In genomic region chr4:10069065-10069626, GRCh38 we compare ENCODE assay signal across 30 cellular contexts. TPM values are rescaled to one million over a fixed set of nuclear protein-coding genes. Genes with fewer than 3 reads are reported as not detected.
DNase-seq lines count a peak whose midpoint lies in the region; ATAC-seq, FAIRE-seq and TF ChIP-seq lines count a peak whose summit lies in the region.
"Had no signal": no experiment of that assay in that cellular context is flagged by ENCODE, and none has a peak within 500 bp of the region (broad histone marks: within the 10 kb centered on the region; RNA-seq: fewer than 3 reads in every experiment).

No MANE protein-coding gene starts in this region.

- FAIRE-seq in endothelial cell of umbilical vein (lab: Jason Lieb, UNC) = no peak
- FAIRE-seq: H54, urothelium cell line had no signal

- CTCF ChIA-PET in endothelial cell of umbilical vein (lab: Charles Lee) = interaction anchor here (1.2 to 1.5 kb wide), 2 partner anchors 20 to 54 kb away, joined by 4 to 5 read pairs; no protein-coding TSS in a partner anchor

- peaks cover 0 to 1% (median 0%) of the 10 kb centered on the region in 4 donors for H3K4me1 ChIP-seq in Peyer's patch
- H3K4me1 ChIP-seq in endothelial cell of umbilical vein (ENCODE audit: control insufficient read depth, extremely low read depth, insufficient read depth, low read length) = no peaks in the 10 kb centered on the region
- H3K4me1 ChIP-seq: testis had no signal

- H3K36me3 ChIP-seq in Peyer's patch = peaks cover 0 to 27% (median 0%) of the 10 kb centered on the region in 3 donors
- peaks cover 14 to 23% of the 10 kb centered on the region in 2 experiments for H3K36me3 ChIP-seq in endothelial cell of umbilical vein (ENCODE audit: control insufficient read depth in 2 of 2, extremely low read depth in 1 of 2, insufficient read depth in 2 of 2, low read length in 2 of 2)
- H3K36me3 ChIP-seq: ovary had no signal

- TF ChIP-seq POLR2A in Peyer's patch (IDR thresholded peaks at IDR 0.05) (no peak), endothelial cell of umbilical vein (IDR thresholded peaks at IDR 0.05; ENCODE audit: low read depth, low read length) (no peak)

- H3K4me3 ChIP-seq in Peyer's patch (no peak overlapping the region), endothelial cell of umbilical vein (replicated peaks in 1 of 3; ENCODE audit: insufficient read depth in 1 of 3, low read depth in 1 of 3, low read length in 3 of 3) (no peak overlapping the region), foreskin fibroblast (ENCODE audit: low read depth in 1 of 2, low read length in 2 of 2) (no peak overlapping the region)
- H3K4me3 ChIP-seq: esophagus squamous epithelium, heart left ventricle, lower lobe of right lung, ovary, testis had no signal

- no peaks in the 10 kb centered on the region for H3K79me2 ChIP-seq in endothelial cell of umbilical vein (ENCODE audit: control insufficient read depth, insufficient read depth, low read length)

- no peak for ATAC-seq in HG02763 (IDR thresholded peaks at IDR 0.05; ENCODE audit: unreplicated experiment)
- ATAC-seq: activated CD8-positive, alpha-beta memory T cell treated with anti-CD3 and anti-CD28 coated beads, Interleukin-2, amount 10 ng/mL, durations not matched to agents 7 days and 5 days; heart left ventricle; lower lobe of right lung; Panc1 had no signal

- H3K4me2 ChIP-seq in endothelial cell of umbilical vein (ENCODE audit: insufficient read depth, low read length) = no peak overlapping the region

- peaks cover 20% of the 10 kb centered on the region for H3K4me1 Mint-ChIP-seq in nephron progenitor cell
- H3K4me1 Mint-ChIP-seq: activated CD4-positive, alpha-beta T cell treated with anti-CD3 and anti-CD28 coated beads, Interleukin-2, amount 10 ng/mL, durations not matched to agents 7 days and 5 days had no signal

- peak overlapping the region; percentile 29 for H3K27ac Mint-ChIP-seq in nephron progenitor cell
- H3K27ac Mint-ChIP-seq: activated CD4-positive, alpha-beta T cell treated with anti-CD3 and anti-CD28 coated beads, Interleukin-2, amount 10 ng/mL, durations not matched to agents 7 days and 5 days; activated CD8-positive, alpha-beta memory T cell treated with anti-CD3 and anti-CD28 coated beads, Interleukin-2, amount 10 ng/mL, durations not matched to agents 7 days and 5 days; brain had no signal

- peaks cover 9% of the 10 kb centered on the region for H3K36me3 Mint-ChIP-seq in nephron progenitor cell (ENCODE audit: low read depth)

- H4K20me1 ChIP-seq in endothelial cell of umbilical vein (replicated peaks; ENCODE audit: control insufficient read depth, extremely low read depth, insufficient read depth, low read length) = no peaks in the 10 kb centered on the region

- no peak overlapping the region for H3K9ac ChIP-seq in endothelial cell of umbilical vein (replicated peaks; ENCODE audit: extremely low read depth, insufficient read depth, low read length)

- H3K9me3 ChIP-seq in Peyer's patch (no peaks in the 10 kb centered on the region), endothelial cell of umbilical vein (replicated peaks; ENCODE audit: control insufficient read depth, insufficient read depth, low read length) (no peaks in the 10 kb centered on the region)
- H3K9me3 ChIP-seq: esophagus squamous epithelium, heart left ventricle, lower lobe of right lung, ovary, testis had no signal

- H3K27ac ChIP-seq in Peyer's patch = no peak overlapping the region
- no peak overlapping the region for H3K27ac ChIP-seq in endothelial cell of umbilical vein (ENCODE audit: insufficient read depth, low read depth, low read length)
- H3K27ac ChIP-seq: esophagus squamous epithelium, heart left ventricle, lower lobe of right lung, ovary, testis had no signal

- POLR2A ChIA-PET in endothelial cell of umbilical vein (lab: Charles Lee) = no interaction called here

- H3K27me3 ChIP-seq in Peyer's patch (no peaks in the 10 kb centered on the region), endothelial cell of umbilical vein (ENCODE audit: control insufficient read depth in 2 of 2, insufficient read depth in 2 of 2, low read length in 2 of 2) (no peaks in the 10 kb centered on the region)
- H3K27me3 ChIP-seq: esophagus squamous epithelium, heart left ventricle, ovary, testis had no signal

- H3K9me3 Mint-ChIP-seq in nephron progenitor cell = no peaks in the 10 kb centered on the region
- H3K9me3 Mint-ChIP-seq: activated CD4-positive, alpha-beta T cell treated with anti-CD3 and anti-CD28 coated beads, Interleukin-2, amount 10 ng/mL, durations not matched to agents 7 days and 5 days; brain had no signal

- no peak overlapping the region for H3K4me3 Mint-ChIP-seq in nephron progenitor cell
- H3K4me3 Mint-ChIP-seq: activated CD4-positive, alpha-beta T cell treated with anti-CD3 and anti-CD28 coated beads, Interleukin-2, amount 10 ng/mL, durations not matched to agents 7 days and 5 days; activated CD8-positive, alpha-beta memory T cell treated with anti-CD3 and anti-CD28 coated beads, Interleukin-2, amount 10 ng/mL, durations not matched to agents 7 days and 5 days; brain had no signal

- dilution Hi-C loops in endothelial cell of umbilical vein (cut with MboI; ENCODE audit: extremely low pct_ligation_motif_present, low sequenced_read_pairs) = no loop called here

- DNase-seq in activated CD8-positive, alpha-beta memory T cell treated with anti-CD3 and anti-CD28 coated beads for 24 hours = peak; percentile 47
- no peak for DNase-seq in activated CD8-positive, alpha-beta memory T cell treated with anti-CD3 and anti-CD28 coated beads, Interleukin-2, amount 50 U/mL, for 48 hours
- DNase-seq in Peyer's patch (peak in 2 of 3 donors; percentile 41 to 43), endothelial cell of umbilical vein (ENCODE audit: low read depth, low spot score) (no peak), nephron progenitor cell (no peak), T1000 (lab: John Stamatoyannopoulos, UW) (no peak), foreskin fibroblast (no peak)
- DNase-seq: activated CD4-positive, alpha-beta T cell treated with anti-CD3 and anti-CD28 coated beads, Interleukin-2, amount 10 ng/mL, durations not matched to agents 7 days and 5 days; activated CD8-positive, alpha-beta memory T cell treated with anti-CD3 and anti-CD28 coated beads, Interleukin-2, amount 10 ng/mL, durations not matched to agents 7 days and 5 days; activated naive CD4-positive, alpha-beta T cell treated with Interleukin-2 at 50 U/mL for 16 hours; amniotic stem cell; dermis blood vessel endothelial cell; esophagus squamous epithelium; foreskin melanocyte; heart left ventricle; Kasumi-1; lower lobe of right lung; NCI-H446 treated with DMSO at 0.1 percent for 48 hours; NCI-H774; ovary; SIG-M5; stimulated activated naive CD4-positive, alpha-beta T cell treated with Interleukin-2 at 50 U/mL for 16 hours; testis had no signal

- H3K9me1 ChIP-seq in endothelial cell of umbilical vein (replicated peaks; ENCODE audit: control insufficient read depth, extremely low read depth, insufficient read depth, low read length) = no peaks in the 10 kb centered on the region

- H2AFZ ChIP-seq in endothelial cell of umbilical vein (ENCODE audit: low read depth, low read length) = no peak overlapping the region

- no TSS peak for BruUV-seq in endothelial cell of umbilical vein (replicated peaks; lab: Mats Ljungman, UMichigan)

- intact Hi-C loops in endothelial cell of umbilical vein (cut with micrococcal nuclease) = no loop called here

- H3K27me3 Mint-ChIP-seq in nephron progenitor cell (ENCODE audit: low read depth, poor library complexity) = peaks cover 4% of the 10 kb centered on the region
- H3K27me3 Mint-ChIP-seq: activated CD4-positive, alpha-beta T cell treated with anti-CD3 and anti-CD28 coated beads, Interleukin-2, amount 10 ng/mL, durations not matched to agents 7 days and 5 days; activated CD8-positive, alpha-beta memory T cell treated with anti-CD3 and anti-CD28 coated beads, Interleukin-2, amount 10 ng/mL, durations not matched to agents 7 days and 5 days; brain had no signal

- TF ChIP-seq CTCF in Peyer's patch (IDR thresholded peaks at IDR 0.05) (no peak), endothelial cell of umbilical vein (IDR thresholded peaks at IDR 0.05; ENCODE audit: extremely low read depth in 1 of 2, insufficient read depth in 1 of 2, low read depth in 1 of 2, low read length in 2 of 2) (no peak), nephron progenitor cell (IDR thresholded peaks at IDR 0.05) (no peak), foreskin fibroblast (IDR thresholded peaks at IDR 0.05; ENCODE audit: low read depth, low read length) (no peak)

TF ChIP-seq in endothelial cell of umbilical vein, 7 proteins besides CTCF, POLR2A, EP300 and RAD21:
- TF ChIP-seq POLR2AphosphoS5 (IDR thresholded peaks at IDR 0.05; ENCODE audit: insufficient read depth, low read depth, low read length) (peak; percentile 22), EZH2 (IDR thresholded peaks at IDR 0.05; ENCODE audit: borderline replicate concordance, low read depth, low read length, severe bottlenecking) (no peak)

RNA-seq across cellular contexts. Expression of gene WDR1, which starts 47.5 kb away (rescaled TPM):
- total RNA-seq in Peyer's patch = 100 to 1,000 TPM; 170 to 192 (median 180) TPM
- 547 and 590 TPM in 2 replicates for total RNA-seq in endothelial cell of umbilical vein
- 660 and 666 TPM in 2 replicates for polyA plus RNA-seq in endothelial cell of umbilical vein
- 591 and 614 TPM in 2 replicates for polyA plus RNA-seq in endothelial cell of umbilical vein (2011; cell fraction: cytosol; rRNA removed)
- polyA plus RNA-seq in endothelial cell of umbilical vein (2011; cell fraction: nucleus; rRNA removed) = 508 and 517 TPM in 2 replicates
- 427 and 456 TPM in 2 replicates for polyA plus RNA-seq in endothelial cell of umbilical vein (2012)
- polyA minus RNA-seq in endothelial cell of umbilical vein = 633 and 649 TPM in 2 replicates
- 55.7 TPM for polyA minus RNA-seq in endothelial cell of umbilical vein (2011; cell fraction: cytosol; rRNA and poly(A)+ RNA removed)
- polyA minus RNA-seq in endothelial cell of umbilical vein (2011; cell fraction: nucleus; rRNA and poly(A)+ RNA removed) = 186 and 244 TPM in 2 replicates

RNA-seq across cellular contexts. Expression of gene SLC2A9, which starts 47.8 kb away (rescaled TPM):
- total RNA-seq in Peyer's patch (10 to 100 TPM in 3 of 4 donors, 1 to 10 TPM in 1; 8.3 to 24.1 (median 22.0) TPM), endothelial cell of umbilical vein (1.5 and 1.6 TPM in 2 replicates)
- 1.4 and 1.8 TPM in 2 replicates for polyA plus RNA-seq in endothelial cell of umbilical vein
- polyA plus RNA-seq in endothelial cell of umbilical vein (2011; cell fraction: cytosol; rRNA removed) = 1.0 and 1.5 TPM in 2 replicates
- 2.5 and 2.7 TPM in 2 replicates for polyA plus RNA-seq in endothelial cell of umbilical vein (2011; cell fraction: nucleus; rRNA removed)
- polyA plus RNA-seq in endothelial cell of umbilical vein (2012) = 0.72 and 1.4 TPM in 2 replicates
- polyA minus RNA-seq in endothelial cell of umbilical vein = 3.7 and 4.1 TPM in 2 replicates
- not detected for polyA minus RNA-seq in endothelial cell of umbilical vein (2011; cell fraction: cytosol; rRNA and poly(A)+ RNA removed)
- 2.4 and 3.6 TPM in 2 replicates for polyA minus RNA-seq in endothelial cell of umbilical vein (2011; cell fraction: nucleus; rRNA and poly(A)+ RNA removed)
- total RNA-seq: A172 had no signal
- polyA plus RNA-seq: neural cell had no signal

Comparison
In these comparisons a context has a peak if more than half of its experiments do, and no peak if none do; other contexts are left out.
1. DNase-seq: peak in activated CD8-positive, alpha-beta memory T cell treated with anti-CD3 and anti-CD28 coated beads for 24 hours (single experiment) and Peyer's patch (2 of 3); none in activated CD8-positive, alpha-beta memory T cell treated with anti-CD3 and anti-CD28 coated beads, Interleukin-2, amount 50 U/mL, for 48 hours (single experiment), endothelial cell of umbilical vein (single experiment), nephron progenitor cell (single experiment), T1000 (single experiment) and foreskin fibroblast (0 of 2).